Comparison of ENCODE assay signal across 9 cellular contexts in the genomic region with DNA sequence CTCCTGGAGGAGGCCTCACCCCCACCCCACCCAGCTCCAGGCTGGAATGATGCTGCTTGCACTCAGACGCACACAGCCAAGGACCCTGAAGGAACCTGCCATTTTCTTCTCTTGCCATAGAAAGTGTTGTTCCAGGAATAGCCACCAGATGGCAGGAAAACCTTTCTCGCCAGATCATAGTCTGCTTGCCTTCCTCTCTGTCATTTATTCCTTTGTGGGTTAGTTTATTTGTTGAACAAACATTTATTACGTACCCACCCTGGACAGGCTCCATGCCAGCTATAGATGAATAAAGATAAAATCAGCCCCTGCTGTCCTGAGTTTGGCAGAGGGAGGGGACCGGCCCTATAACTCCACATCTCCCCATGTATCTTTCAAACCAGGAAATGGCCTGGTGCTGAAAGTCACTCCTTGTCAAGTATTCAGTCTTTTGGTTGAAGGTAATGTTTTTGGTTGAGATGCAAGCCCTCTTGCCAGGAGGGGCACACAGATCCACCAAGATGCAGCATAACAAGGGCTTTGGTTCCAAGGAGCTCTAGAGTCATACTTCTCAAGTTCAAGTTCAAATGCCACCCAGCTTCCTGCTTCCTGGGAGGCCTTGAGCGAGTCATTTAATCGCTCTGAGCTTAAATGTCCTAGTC. TPM values are rescaled to one million over a fixed set of nuclear protein-coding genes. Genes with fewer than 3 reads are reported as not detected.
DNase-seq lines count a peak whose midpoint lies in the region; ATAC-seq and TF ChIP-seq lines count a peak whose summit lies in the region.
"Had no signal": no experiment of that assay in that cellular context is flagged by ENCODE, and none has a peak within 500 bp of the region (broad histone marks: within the 10 kb centered on the region; RNA-seq: fewer than 3 reads in every experiment).

No MANE protein-coding gene starts in this region.

- no peak overlapping the region for H3K27ac ChIP-seq in cardiac muscle cell

- peak; percentile 78 for TF ChIP-seq CTCF in cardiac muscle cell (IDR thresholded peaks at IDR 0.05; ENCODE audit: low read depth, low read length)

- H3K27ac Mint-ChIP-seq in immature natural killer cell = peak overlapping the region in 4 of 6 donors; percentile 34 to 67 (median 40)

- H3K36me3 ChIP-seq in cardiac muscle cell = no peaks in the 10 kb centered on the region

- no peaks in the 10 kb centered on the region for H3K4me1 ChIP-seq in cardiac muscle cell (ENCODE audit: low read depth)

- no peak overlapping the region for H3K4me3 ChIP-seq in cardiac muscle cell
- H3K4me3 ChIP-seq: skin epidermis had no signal

- H3K4me1 Mint-ChIP-seq in immature natural killer cell = peaks cover 9 to 12% of the 10 kb centered on the region in 2 donors

- H3K27me3 Mint-ChIP-seq in immature natural killer cell (ENCODE audit: low read depth in 3 of 3) = peaks cover 0 to 3% (median 0%) of the 10 kb centered on the region in 3 donors

- H3K36me3 Mint-ChIP-seq in immature natural killer cell = no peaks in the 10 kb centered on the region

- intact Hi-C loops in cardiac septum (cut with DNase I) = loop anchor here (1.0 to 10.0 kb wide), 3 partner anchors 109 to 412 kb away; no protein-coding TSS in a partner anchor

- DNase-seq in cardiac muscle cell (ENCODE audit: low read depth in 1 of 2, low spot score in 1 of 2) (peak; percentile 68 to 80), cardiac septum (ENCODE audit: low spot score) (no peak), NCI-H2029 treated with DMSO at 0.1 percent for 48 hours (lab: John Stamatoyannopoulos, UW) (peak; percentile 50), T-helper 9 cell (peak; percentile 62), astrocyte of the hippocampus (ENCODE audit: low read depth, low spot score) (peak; percentile 80), immature natural killer cell (peak; percentile 61 to 70 (median 63))
- DNase-seq in stimulated activated CD4-positive, alpha-beta T cell treated with anti-CD3 and anti-CD28 coated beads, Interleukin-15, amount 100 ng/mL, for 48 hours (ENCODE audit: low read depth in 2 of 2) = peak; percentile 36 to 68

- H3K9me3 Mint-ChIP-seq in immature natural killer cell = no peaks in the 10 kb centered on the region

- no peaks in the 10 kb centered on the region for H3K27me3 ChIP-seq in cardiac muscle cell

- no peak overlapping the region for H3K4me3 Mint-ChIP-seq in immature natural killer cell

- no peaks in the 10 kb centered on the region for H3K9me3 ChIP-seq in cardiac muscle cell (ENCODE audit: low read depth)

- ATAC-seq in GM19328 (IDR thresholded peaks at IDR 0.05; ENCODE audit: unreplicated experiment) = no peak

RNA-seq across cellular contexts. Expression of gene KCNC4, which starts 7.0 kb away (rescaled TPM):
- total RNA-seq in cardiac muscle cell (3.7 and 11.8 TPM in 2 replicates), cardiac septum (16.6 TPM)
- polyA plus RNA-seq in cardiac muscle cell (3.4 and 7.5 TPM in 2 replicates), immature natural killer cell (under 1 TPM; 0.18 to 0.48 (median 0.47) TPM)

RNA-seq across cellular contexts. Expression of gene SLC6A17, which starts 52.8 kb away (rescaled TPM):
- total RNA-seq in cardiac muscle cell (0.06 and 0.14 TPM in 2 replicates), cardiac septum (0.40 TPM)
- polyA plus RNA-seq in cardiac muscle cell (not detected in 2 replicates), immature natural killer cell (not detected)
